13 cellular contexts compared by ENCODE assay signal in genomic region chr14:64683264-64683663, GRCh38. TPM values are rescaled to one million over a fixed set of nuclear protein-coding genes. Genes with fewer than 3 reads are reported as not detected.
DNase-seq lines count a peak whose midpoint lies in the region; ATAC-seq and TF ChIP-seq lines count a peak whose summit lies in the region.
"Had no signal": no experiment of that assay in that cellular context is flagged by ENCODE, and none has a peak within 500 bp of the region (broad histone marks: within the 10 kb centered on the region; RNA-seq: fewer than 3 reads in every experiment).

No MANE protein-coding gene starts in this region.

- no peaks in the 10 kb centered on the region for H3K9me3 Mint-ChIP-seq in neural progenitor cell
- H3K9me3 Mint-ChIP-seq: activated CD8-positive, alpha-beta T cell treated with anti-CD3 and anti-CD28 coated beads for 36 hours; CD4-positive, alpha-beta T cell; stimulated activated effector memory CD8-positive, alpha-beta T cell treated with anti-CD3 and anti-CD28 coated beads, Interleukin-12 subunit alpha, Interleukin-12 subunit beta, amount 100 ng/mL, for 72 hours had no signal

- H3K4me3 ChIP-seq in esophagus muscularis mucosa (no peak overlapping the region), neural progenitor cell (no peak overlapping the region), thoracic aorta (no peak overlapping the region)

- TF ChIP-seq POLR2A in esophagus muscularis mucosa (IDR thresholded peaks at IDR 0.05; ENCODE audit: low read depth) = no peak

- H3K36me3 ChIP-seq in esophagus muscularis mucosa (no peaks in the 10 kb centered on the region), neural progenitor cell (no peaks in the 10 kb centered on the region), thoracic aorta (no peaks in the 10 kb centered on the region)

- no peaks in the 10 kb centered on the region for H3K9me3 ChIP-seq in esophagus muscularis mucosa
- H3K9me3 ChIP-seq in neural progenitor cell (ENCODE audit: low read depth) = no peaks in the 10 kb centered on the region
- H3K9me3 ChIP-seq in thoracic aorta = no peaks in the 10 kb centered on the region

- H3K9ac ChIP-seq in neural progenitor cell = no peak overlapping the region

- WGBS in esophagus muscularis mucosa = 71% methylated on average over 8 of the region's 15 CpGs

- H3K4me2 ChIP-seq in neural progenitor cell = no peak overlapping the region

- H3K4me1 Mint-ChIP-seq in neural progenitor cell = peaks cover 40% of the 10 kb centered on the region

- no peaks in the 10 kb centered on the region for H3K36me3 Mint-ChIP-seq in neural progenitor cell
- H3K36me3 Mint-ChIP-seq: stimulated activated effector memory CD8-positive, alpha-beta T cell treated with anti-CD3 and anti-CD28 coated beads, Interleukin-12 subunit alpha, Interleukin-12 subunit beta, amount 100 ng/mL, for 72 hours had no signal

- ATAC-seq in thoracic aorta (ENCODE audit: insufficient number of reproducible peaks, low FRiP score, low read depth) (no peak), GM19324 (IDR thresholded peaks at IDR 0.05; ENCODE audit: low FRiP score, unreplicated experiment) (no peak)
- ATAC-seq: activated CD8-positive, alpha-beta T cell treated with anti-CD3 and anti-CD28 coated beads for 36 hours; stimulated activated effector memory CD8-positive, alpha-beta T cell treated with anti-CD3 and anti-CD28 coated beads, Interleukin-12 subunit alpha, Interleukin-12 subunit beta, amount 100 ng/mL, for 72 hours had no signal

- TF ChIP-seq EP300 in esophagus muscularis mucosa (IDR thresholded peaks at IDR 0.05) = no peak

- H3K4me1 ChIP-seq in esophagus muscularis mucosa (peaks cover 30 to 48% (median 43%) of the 10 kb centered on the region in 4 donors), neural progenitor cell (peaks cover 23% of the 10 kb centered on the region), thoracic aorta (ENCODE audit: control insufficient read depth in 1 of 2, low read depth in 2 of 2) (peaks cover 32 to 44% of the 10 kb centered on the region in 2 donors)

- no peaks in the 10 kb centered on the region for H3K27me3 ChIP-seq in esophagus muscularis mucosa
- no peaks in the 10 kb centered on the region for H3K27me3 ChIP-seq in neural progenitor cell
- no peaks in the 10 kb centered on the region for H3K27me3 ChIP-seq in thoracic aorta (replicated peaks; ENCODE audit: insufficient read depth)

- no peak overlapping the region for H3K4me3 Mint-ChIP-seq in neural progenitor cell
- H3K4me3 Mint-ChIP-seq: activated CD8-positive, alpha-beta T cell treated with anti-CD3 and anti-CD28 coated beads for 36 hours; CD4-positive, alpha-beta T cell; stimulated activated effector memory CD8-positive, alpha-beta T cell treated with anti-CD3 and anti-CD28 coated beads, Interleukin-12 subunit alpha, Interleukin-12 subunit beta, amount 100 ng/mL, for 72 hours had no signal

- intact Hi-C loops in esophagus muscularis mucosa (cut with DNase I) = no loop called here

- H3K27ac Mint-ChIP-seq in neural progenitor cell = peak overlapping the region; percentile 83
- H3K27ac Mint-ChIP-seq: activated CD8-positive, alpha-beta T cell treated with anti-CD3 and anti-CD28 coated beads for 36 hours; CD4-positive, alpha-beta T cell; stimulated activated effector memory CD8-positive, alpha-beta T cell treated with anti-CD3 and anti-CD28 coated beads, Interleukin-12 subunit alpha, Interleukin-12 subunit beta, amount 100 ng/mL, for 72 hours had no signal

- H3K79me2 ChIP-seq in neural progenitor cell (ENCODE audit: low read depth) = no peaks in the 10 kb centered on the region

- peaks cover 4% of the 10 kb centered on the region for H3F3A ChIP-seq in neural progenitor cell (ENCODE audit: low read depth)

- no peaks in the 10 kb centered on the region for H4K20me1 ChIP-seq in neural progenitor cell (ENCODE audit: low read depth)

- DNase-seq in esophagus muscularis mucosa (ENCODE audit: extremely low spot score) (no peak), neural progenitor cell (ENCODE audit: low spot score) (peak; percentile 34), thoracic aorta (ENCODE audit: low spot score) (no peak)
- DNase-seq in activated effector memory CD4-positive, alpha-beta T cell treated with Interleukin-2 at 50 U/mL for 16 hours = no peak
- DNase-seq in stimulated activated naive CD4-positive, alpha-beta T cell (lab: John Stamatoyannopoulos, UW) = no peak
- DNase-seq: activated CD8-positive, alpha-beta T cell treated with anti-CD3 and anti-CD28 coated beads for 36 hours; activated naive CD4-positive, alpha-beta T cell; CD4-positive, alpha-beta T cell; GF-D8; NCI-H446 had no signal

- TF ChIP-seq CTCF in esophagus muscularis mucosa (IDR thresholded peaks at IDR 0.05) (no peak), neural progenitor cell (IDR thresholded peaks at IDR 0.05) (no peak), thoracic aorta (IDR thresholded peaks at IDR 0.05) (no peak)

- H2AFZ ChIP-seq in neural progenitor cell (replicated peaks) = no peak overlapping the region

- H3K27ac ChIP-seq in angular gyrus (ENCODE audit: low read depth, low read length) = peak overlapping the region; percentile 93
- peak overlapping the region; percentile 82 to 87 (median 84) for H3K27ac ChIP-seq in esophagus muscularis mucosa (replicated peaks in 1 of 4)
- peak overlapping the region; percentile 37 for H3K27ac ChIP-seq in neural progenitor cell
- peak overlapping the region; percentile 91 to 98 for H3K27ac ChIP-seq in thoracic aorta

- H3K27me3 Mint-ChIP-seq in neural progenitor cell (ENCODE audit: insufficient read depth, low read depth) = peaks cover 20% of the 10 kb centered on the region
- H3K27me3 Mint-ChIP-seq: activated CD8-positive, alpha-beta T cell treated with anti-CD3 and anti-CD28 coated beads for 36 hours; CD4-positive, alpha-beta T cell had no signal

RNA-seq across cellular contexts. Expression of gene PLEKHG3, which starts 21.0 kb away (rescaled TPM):
- total RNA-seq in esophagus muscularis mucosa = 10 to 100 TPM; 21.7 to 66.7 (median 35.1) TPM
- 12.6 and 50.0 TPM in 2 replicates for total RNA-seq in neural progenitor cell (ENCODE audit: low replicate concordance)
- 10 to 100 TPM; 63.2 to 71.5 TPM for total RNA-seq in thoracic aorta

Comparison
In these comparisons a context has a peak if more than half of its experiments do, and no peak if none do; other contexts are left out.
1. H3K27ac ChIP-seq: peak in every context shown above with its lines; median percentile 94 in thoracic aorta; 93 in angular gyrus; 84 in esophagus muscularis mucosa; 37 in neural progenitor cell.